8 cellular contexts compared by ENCODE assay signal in genomic region chr11:67806183-67806582, GRCh38.
DNase-seq lines count a peak whose midpoint lies in the region; ATAC-seq and TF ChIP-seq lines count a peak whose summit lies in the region.
"Not testable (repeated sequence)": the region's sequence is repeated elsewhere in the genome, so short reads cannot be mapped to it uniquely, and the experiment has no call there.

No MANE protein-coding gene starts in this region.

- peak overlapping the region; percentile 98 for H3K4me2 ChIP-seq in GM23338

- not testable (repeated sequence) for H3F3A ChIP-seq in GM23338 (replicated peaks; ENCODE audit: low read depth)

- POLR2A ChIA-PET in AG04450 (lab: Yijun Ruan, JAX); activated CD4-positive, alpha-beta memory T cell treated with anti-CD3 and anti-CD28 coated beads for 36 hours (lab: Charles Lee): not testable (repeated sequence)

- intact Hi-C loops in activated CD4-positive, alpha-beta memory T cell treated with anti-CD3 and anti-CD28 coated beads for 36 hours (cut with micrococcal nuclease); right cardiac atrium (cut with DNase I): not testable (repeated sequence)

- H3K4me1 ChIP-seq in GM23338 (ENCODE audit: insufficient read depth): peaks cover 13% of the 10 kb centered on the region
- H3K4me1 ChIP-seq in right cardiac atrium (ENCODE audit: control insufficient read depth, insufficient read depth, low read length); muscle layer of colon (ENCODE audit: insufficient read depth, low read length); skeletal muscle tissue (ENCODE audit: control insufficient read depth in 3 of 3, insufficient read depth in 3 of 3, low read length in 3 of 3): not testable (repeated sequence)

- peak overlapping the region; percentile 72; the same call in 1 of the 2 replicates for H2AFZ ChIP-seq in GM23338

- peak overlapping the region; percentile 79; the same call in 1 of the 2 replicates for H3K27ac Mint-ChIP-seq in GM23338
- not testable (repeated sequence) for H3K27ac Mint-ChIP-seq in activated CD4-positive, alpha-beta memory T cell treated with anti-CD3 and anti-CD28 coated beads for 36 hours; chondrocyte (ENCODE audit: unreplicated experiment)

- 1% methylated on average over 21 of the region's 26 CpGs for WGBS in right cardiac atrium

- not testable (repeated sequence) for H3K27ac ChIP-seq in AG04450 (ENCODE audit: low read depth, low read length); right cardiac atrium (ENCODE audit: low read length)
- H3K27ac ChIP-seq in GM23338 (ENCODE audit: low read depth): 0 out of 2 replicates have a peak overlapping the region, but pooled peaks have one; percentile 76
- peak overlapping the region; percentile 34 for H3K27ac ChIP-seq in muscle layer of colon (ENCODE audit: low read depth, low read length)
- peak overlapping the region; percentile 82 for H3K27ac ChIP-seq in skeletal muscle tissue (ENCODE audit: low read depth, low read length)

- H3K9me2 ChIP-seq in GM23338 (ENCODE audit: insufficient read depth): not testable (repeated sequence)

- H3K4me3 Mint-ChIP-seq in GM23338 (peak overlapping the region; percentile 80), chondrocyte (ENCODE audit: unreplicated experiment) (peak overlapping the region; percentile 83)
- H3K4me3 Mint-ChIP-seq in activated CD4-positive, alpha-beta memory T cell treated with anti-CD3 and anti-CD28 coated beads for 36 hours: peak overlapping the region; percentile 88

- H3K9ac ChIP-seq in muscle layer of colon (ENCODE audit: low read length): not testable (repeated sequence)
- H3K9ac ChIP-seq in skeletal muscle tissue (ENCODE audit: low read depth in 1 of 3, low read length in 3 of 3): peak overlapping the region in 2 of 3 donors; percentile 56 to 71

- H3K9me3 Mint-ChIP-seq in GM23338; activated CD4-positive, alpha-beta memory T cell treated with anti-CD3 and anti-CD28 coated beads for 36 hours; chondrocyte (ENCODE audit: low read depth): not testable (repeated sequence)

- H3K9me3 ChIP-seq in AG04450 (ENCODE audit: control insufficient read depth, insufficient read depth, low read length); right cardiac atrium (ENCODE audit: control insufficient read depth, low read length); muscle layer of colon (ENCODE audit: low read length); skeletal muscle tissue (ENCODE audit: control insufficient read depth in 3 of 3, low read length in 3 of 3): not testable (repeated sequence)

- H3K36me3 ChIP-seq in GM23338 (ENCODE audit: insufficient read depth); muscle layer of colon (ENCODE audit: insufficient read depth, low read length); skeletal muscle tissue (ENCODE audit: control insufficient read depth in 3 of 3, insufficient read depth in 3 of 3, low read length in 3 of 3): not testable (repeated sequence)

- H3K27me3 ChIP-seq in AG04450 (ENCODE audit: control insufficient read depth, insufficient read depth, low read length); GM23338 (ENCODE audit: insufficient read depth); right cardiac atrium (ENCODE audit: control insufficient read depth, insufficient read depth); muscle layer of colon (ENCODE audit: control insufficient read depth in 1 of 2, insufficient read depth in 2 of 2, low read length in 2 of 2); skeletal muscle tissue (ENCODE audit: control insufficient read depth in 3 of 3, insufficient read depth in 3 of 3, low read length in 3 of 3): not testable (repeated sequence)

- not testable (repeated sequence) for H4K20me1 ChIP-seq in GM23338 (replicated peaks; ENCODE audit: insufficient read depth)

- ATAC-seq in GM23338: peak; percentile 20
- ATAC-seq in right cardiac atrium: not testable (repeated sequence)

- DNase-seq in AG04450 (ENCODE audit: low read depth, low spot score); activated CD4-positive, alpha-beta memory T cell treated with anti-CD3 and anti-CD28 coated beads for 36 hours; chondrocyte (ENCODE audit: low spot score): not testable (repeated sequence)
- DNase-seq in GM23338 (ENCODE audit: low spot score) (peak; percentile 88), NCI-H510A treated with DMSO at 0.1 percent for 48 hours (lab: John Stamatoyannopoulos, UW) (peak; percentile 15), right cardiac atrium (peak in 2 of 3 donors; percentile 57 to 87)

- not testable (repeated sequence) for TF ChIP-seq CTCF in AG04450 (IDR thresholded peaks at IDR 0.05; ENCODE audit: low read depth, low read length); GM23338 (conservative IDR thresholded peaks at IDR 0.05; ENCODE audit: low read depth in 2 of 2); chondrocyte (IDR thresholded peaks at IDR 0.05)

- H3K4me1 Mint-ChIP-seq in GM23338 (peaks cover 37% of the 10 kb centered on the region), chondrocyte (ENCODE audit: low read depth) (peaks cover 12% of the 10 kb centered on the region)
- H3K4me1 Mint-ChIP-seq in activated CD4-positive, alpha-beta memory T cell treated with anti-CD3 and anti-CD28 coated beads for 36 hours (ENCODE audit: low read depth): peaks cover 22% of the 10 kb centered on the region

- H3K36me3 Mint-ChIP-seq in GM23338 (ENCODE audit: low read depth); activated CD4-positive, alpha-beta memory T cell treated with anti-CD3 and anti-CD28 coated beads for 36 hours; chondrocyte (ENCODE audit: low read depth): not testable (repeated sequence)

- H3K27me3 Mint-ChIP-seq in GM23338 (ENCODE audit: insufficient read depth, low read depth, poor library complexity); activated CD4-positive, alpha-beta memory T cell treated with anti-CD3 and anti-CD28 coated beads for 36 hours; chondrocyte (ENCODE audit: low read depth): not testable (repeated sequence)

- not testable (repeated sequence) for H3K79me2 ChIP-seq in GM23338 (replicated peaks; ENCODE audit: insufficient read depth)

- CTCF ChIA-PET in AG04450 (lab: Charles Lee): not testable (repeated sequence)
- CTCF ChIA-PET in activated CD4-positive, alpha-beta memory T cell treated with anti-CD3 and anti-CD28 coated beads for 36 hours (lab: Charles Lee): interaction anchor here (0.8 to 1.1 kb wide), 2 partner anchors 176 to 192 kb away, joined by 3 to 4 read pairs; partner anchors contain the start of gene NUDT8

- H3K4me3 ChIP-seq in AG04450 (ENCODE audit: low read depth, low read length): peak overlapping the region; percentile 62
- peak overlapping the region; percentile 83 for H3K4me3 ChIP-seq in GM23338
- H3K4me3 ChIP-seq in right cardiac atrium (ENCODE audit: low read length): peak overlapping the region; percentile 48
- H3K4me3 ChIP-seq in muscle layer of colon (ENCODE audit: low read depth in 1 of 2, low read length in 2 of 2): peak overlapping the region in 1 of 2 donors; percentile 45
- peak overlapping the region; percentile 62 to 69 (median 64) for H3K4me3 ChIP-seq in skeletal muscle tissue (ENCODE audit: low read length in 3 of 3)

TF ChIP-seq in GM23338, 12 proteins besides CTCF, POLR2A, EP300 and RAD21:
- TF ChIP-seq POLR2AphosphoS5 (IDR thresholded peaks at IDR 0.05; ENCODE audit: low read depth): peak; percentile 30; the same call in 1 of the 2 replicates
